1 cellular context compared by ENCODE assay signal in genomic region chr2:208072250-208072892, GRCh38.
TF ChIP-seq lines count a peak whose summit lies in the region.

No MANE protein-coding gene starts in this region.

TF ChIP-seq in H1, 55 proteins besides CTCF, POLR2A, EP300 and RAD21 (continued from another document):
- no peak for TF ChIP-seq EGR1 (IDR thresholded peaks at IDR 0.05; ENCODE audit: borderline replicate concordance, low read depth, low read length)
- no peak for TF ChIP-seq KDM4A (IDR thresholded peaks at IDR 0.05; ENCODE audit: low read depth, low read length, severe bottlenecking)
- TF ChIP-seq SAP30 (IDR thresholded peaks at IDR 0.05; ENCODE audit: insufficient read depth, insufficient replicate concordance, low read length): no peak
- TF ChIP-seq SP1 (IDR thresholded peaks at IDR 0.05; ENCODE audit: low read depth, low read length): no peak
- TF ChIP-seq CTBP2 (IDR thresholded peaks at IDR 0.05; ENCODE audit: borderline replicate concordance, insufficient read depth, insufficient read length, low read length): no peak
- no peak for TF ChIP-seq TCF12 (IDR thresholded peaks at IDR 0.05; ENCODE audit: low read depth, low read length)
- no peak for TF ChIP-seq RBBP5 (IDR thresholded peaks at IDR 0.05; ENCODE audit: borderline replicate concordance, low read depth, low read length)
- TF ChIP-seq KDM1A (IDR thresholded peaks at IDR 0.05; ENCODE audit: borderline replicate concordance, low read length): no peak
- TF ChIP-seq POLR2AphosphoS5 (IDR thresholded peaks at IDR 0.05; ENCODE audit: low read depth, low read length): no peak
- TF ChIP-seq PHF8 (conservative IDR thresholded peaks at IDR 0.05; ENCODE audit: low read depth, low read length): no peak
- no peak for TF ChIP-seq JUN (IDR thresholded peaks at IDR 0.05; ENCODE audit: low read depth, low read length)
- TF ChIP-seq TAF1 (IDR thresholded peaks at IDR 0.05; ENCODE audit: low read depth, low read length): no peak
- no peak for TF ChIP-seq YY1 (IDR thresholded peaks at IDR 0.05; ENCODE audit: low read depth, low read length)
- no peak for TF ChIP-seq SIN3A (conservative IDR thresholded peaks at IDR 0.05 in 1 of 2, IDR thresholded peaks at IDR 0.05 in 1 of 2; ENCODE audit: low read depth in 1 of 2, low read length in 2 of 2)
- no peak for TF ChIP-seq ASH2L (IDR thresholded peaks at IDR 0.05; ENCODE audit: low read length)
- no peak for TF ChIP-seq CHD1 (IDR thresholded peaks at IDR 0.05; ENCODE audit: low read depth, low read length)
- no peak for TF ChIP-seq ZNF274 (IDR thresholded peaks at IDR 0.05; ENCODE audit: borderline replicate concordance, extremely low read depth, low read length)
